Comparison of ENCODE assay signal across 8 cellular contexts in the genomic region with DNA sequence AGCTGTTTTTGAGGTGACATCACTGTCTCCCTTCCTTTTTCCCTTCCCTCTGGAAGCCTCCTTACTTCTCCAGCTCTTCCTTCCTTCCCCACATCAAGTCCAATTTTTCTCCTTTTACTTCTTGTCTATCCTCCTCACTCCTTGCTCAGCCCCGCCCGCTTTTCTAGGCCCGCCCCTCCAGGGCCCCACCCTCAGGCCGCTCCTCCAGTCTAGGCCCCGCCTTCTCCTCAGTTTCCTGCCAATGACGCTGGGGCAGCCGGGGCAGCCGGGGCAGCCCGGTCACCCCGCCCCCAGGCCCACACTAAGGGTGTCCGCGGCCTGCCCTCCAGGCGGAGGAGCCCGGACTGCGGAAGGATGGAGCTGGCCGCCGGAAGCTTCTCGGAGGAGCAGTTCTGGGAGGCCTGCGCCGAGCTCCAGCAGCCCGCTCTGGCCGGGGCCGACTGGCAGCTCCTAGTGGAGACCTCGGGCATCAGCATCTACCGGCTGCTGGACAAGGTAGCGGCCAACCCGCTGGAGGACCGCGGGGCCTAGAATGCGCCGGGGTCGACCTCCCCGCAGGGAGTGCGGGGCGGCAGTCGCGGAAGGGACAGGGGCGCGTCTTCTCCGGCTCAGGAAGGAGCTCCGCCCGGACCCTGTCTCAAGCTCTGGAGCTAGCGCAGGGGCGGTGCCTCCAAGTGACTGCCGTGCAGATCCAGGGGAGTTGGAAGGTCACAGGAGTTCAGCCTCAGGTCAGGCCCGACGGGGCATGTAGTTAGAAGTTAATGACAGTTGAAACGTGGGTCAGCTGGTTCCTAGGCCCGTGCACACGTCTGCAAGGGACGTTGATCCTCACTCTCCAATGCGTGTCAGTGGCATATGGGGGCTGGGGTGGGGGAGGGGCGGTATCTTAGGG. TPM values are rescaled to one million over a fixed set of nuclear protein-coding genes. Genes with fewer than 3 reads are reported as not detected.
A peak's percentile ranks its signal among the peaks of the same experiment; 100 is the strongest.
DNase-seq lines count a peak whose midpoint lies in the region; ATAC-seq and TF ChIP-seq lines count a peak whose summit lies in the region.

TSS of gene PCTP (plus strand) at position 302 of the 892 bp plus-strand sequence. CDS start at position 355, 53 bp downstream.

- ATAC-seq in GM21423 (IDR thresholded peaks at IDR 0.05; ENCODE audit: unreplicated experiment) = peak; percentile 99

- peak within 1 kb of the TSS; percentile 72 to 93 (median 92) for H3K27ac Mint-ChIP-seq in nephron
- H3K27ac Mint-ChIP-seq in stimulated activated naive CD8-positive, alpha-beta T cell treated with anti-CD3 and anti-CD28 coated beads, Interleukin-15, Interleukin-2, amounts not matched to agents 100 ng/mL and 50 ng/mL, for 24 hours = peak within 1 kb of the TSS; percentile 72

- no peaks in the 10 kb centered on the region for H3K27me3 Mint-ChIP-seq in nephron (ENCODE audit: low read depth)
- H3K27me3 Mint-ChIP-seq in stimulated activated naive CD8-positive, alpha-beta T cell treated with anti-CD3 and anti-CD28 coated beads, Interleukin-15, Interleukin-2, amounts not matched to agents 100 ng/mL and 50 ng/mL, for 24 hours = peaks cover 31% of the 10 kb centered on the region

- H3K4me1 Mint-ChIP-seq in nephron = peaks cover 20% of the 10 kb centered on the region
- H3K4me1 Mint-ChIP-seq in stimulated activated naive CD8-positive, alpha-beta T cell treated with anti-CD3 and anti-CD28 coated beads, Interleukin-15, Interleukin-2, amounts not matched to agents 100 ng/mL and 50 ng/mL, for 24 hours (ENCODE audit: low read depth) = peaks cover 18% of the 10 kb centered on the region

- TF ChIP-seq CTCF in fibroblast of the aortic adventitia (IDR thresholded peaks at IDR 0.05; ENCODE audit: insufficient read depth, low read length) (peak; percentile 61), nephron (IDR thresholded peaks at IDR 0.05; ENCODE audit: unreplicated experiment in 3 of 3) (peak; percentile 43 to 55 (median 51))

- H3K4me3 ChIP-seq in HUES48 (ENCODE audit: low read depth, low read length) (peak within 1 kb of the TSS; percentile 81), fibroblast of the aortic adventitia (ENCODE audit: low read depth, low read length) (peak within 1 kb of the TSS; percentile 89)

- H3K9me3 Mint-ChIP-seq in nephron = no peaks in the 10 kb centered on the region
- no peaks in the 10 kb centered on the region for H3K9me3 Mint-ChIP-seq in stimulated activated naive CD8-positive, alpha-beta T cell treated with anti-CD3 and anti-CD28 coated beads, Interleukin-15, Interleukin-2, amounts not matched to agents 100 ng/mL and 50 ng/mL, for 24 hours

- H3K9me3 ChIP-seq in HUES48 (ENCODE audit: control insufficient read depth, insufficient read depth, low read length) = no peaks in the 10 kb centered on the region

- no peaks in the 10 kb centered on the region for H3K27me3 ChIP-seq in HUES48 (ENCODE audit: control insufficient read depth, insufficient read depth, low read length)

- H3K9ac ChIP-seq in HUES48 (ENCODE audit: low read depth, low read length) = peak within 1 kb of the TSS; percentile 70

- H3K4me3 Mint-ChIP-seq in nephron = peak within 1 kb of the TSS; percentile 91 to 94 (median 93)
- peak within 1 kb of the TSS; percentile 85 for H3K4me3 Mint-ChIP-seq in stimulated activated naive CD8-positive, alpha-beta T cell treated with anti-CD3 and anti-CD28 coated beads, Interleukin-15, Interleukin-2, amounts not matched to agents 100 ng/mL and 50 ng/mL, for 24 hours

- H3K4me1 ChIP-seq in HUES48 (ENCODE audit: control insufficient read depth, insufficient read depth, low read length) = peaks cover 9% of the 10 kb centered on the region

- no peaks in the 10 kb centered on the region for H3K36me3 ChIP-seq in HUES48 (ENCODE audit: control insufficient read depth, insufficient read depth, low read length)

- H3K27ac ChIP-seq in HUES48 (ENCODE audit: low read depth, low read length) = peak within 1 kb of the TSS; percentile 87

- H3K36me3 Mint-ChIP-seq in nephron (ENCODE audit: low read depth) = peaks cover 23% of the 10 kb centered on the region
- H3K36me3 Mint-ChIP-seq in stimulated activated naive CD8-positive, alpha-beta T cell treated with anti-CD3 and anti-CD28 coated beads, Interleukin-15, Interleukin-2, amounts not matched to agents 100 ng/mL and 50 ng/mL, for 24 hours (ENCODE audit: low read depth) = no peaks in the 10 kb centered on the region

- DNase-seq in DMS 273 treated with DMSO at 0.1 percent for 48 hours (lab: John Stamatoyannopoulos, UW) = peak; percentile 77
- peak; percentile 90 for DNase-seq in RPMI8226
- DNase-seq in activated effector memory CD4-positive, alpha-beta T cell treated with Interleukin-2 at 50 U/mL for 16 hours = peak; percentile 73
- DNase-seq in fibroblast of the aortic adventitia (ENCODE audit: low read depth) = peak; percentile 86

RNA-seq across cellular contexts. Expression of gene PCTP, which starts in this region (rescaled TPM):
- 5.2 and 9.7 TPM in 2 replicates for total RNA-seq in fibroblast of the aortic adventitia (ENCODE audit: low replicate concordance)

Comparison
In these comparisons a context has a peak if more than half of its experiments do, and no peak if none do; other contexts are left out.
1. Peak in every context shown above with its lines: DNase-seq, ATAC-seq, H3K4me3 ChIP-seq and H3K27ac ChIP-seq.